8 cellular contexts compared by ENCODE assay signal in genomic region chr17:7833011-7833794, GRCh38. TPM values are rescaled to one million over a fixed set of nuclear protein-coding genes. Genes with fewer than 3 reads are reported as not detected.
DNase-seq lines count a peak whose midpoint lies in the region; ATAC-seq and TF ChIP-seq lines count a peak whose summit lies in the region.

No MANE protein-coding gene starts in this region.

- H3K4me3 ChIP-seq in HFF-Myc (replicated peaks; ENCODE audit: low read depth, low read length) (peak overlapping the region; percentile 83), hepatocyte (no peak overlapping the region), skeletal muscle satellite cell (ENCODE audit: low read length) (peak overlapping the region; percentile 86)

- H2AFZ ChIP-seq in hepatocyte, result peak overlapping the region; percentile 57

- H3K4me3 Mint-ChIP-seq in activated CD8-positive, alpha-beta T cell treated with anti-CD3 and anti-CD28 coated beads for 36 hours, result peak overlapping the region; percentile 83

- POLR2A ChIA-PET in activated CD8-positive, alpha-beta T cell treated with anti-CD3 and anti-CD28 coated beads for 36 hours (lab: Charles Lee), result interaction anchor here (0.5 to 7.2 kb wide), 8 partner anchors 15 to 533 kb away, joined by 3 to 74 read pairs (median 4); no protein-coding TSS in a partner anchor

- H3K27me3 Mint-ChIP-seq in activated CD8-positive, alpha-beta T cell treated with anti-CD3 and anti-CD28 coated beads for 36 hours, result no peaks in the 10 kb centered on the region

- no peaks in the 10 kb centered on the region for H3K9me2 ChIP-seq in hepatocyte (replicated peaks; ENCODE audit: insufficient read depth)

- no peak for ATAC-seq in activated CD8-positive, alpha-beta T cell treated with anti-CD3 and anti-CD28 coated beads for 36 hours
- no peak for ATAC-seq in GM18498 (IDR thresholded peaks at IDR 0.05; ENCODE audit: unreplicated experiment)

- H3K9me3 Mint-ChIP-seq in activated CD8-positive, alpha-beta T cell treated with anti-CD3 and anti-CD28 coated beads for 36 hours, result no peaks in the 10 kb centered on the region

- peaks cover 7% of the 10 kb centered on the region for H3K79me2 ChIP-seq in hepatocyte

- no peak for DNase-seq in HFF-Myc (ENCODE audit: extremely low read depth, low read depth)
- DNase-seq in activated CD8-positive, alpha-beta T cell treated with anti-CD3 and anti-CD28 coated beads for 36 hours, result no peak
- DNase-seq in hepatocyte (ENCODE audit: low spot score), result peak; percentile 3
- DNase-seq in SK-N-DZ (ENCODE audit: low spot score), result no peak
- DNase-seq in A172 (ENCODE audit: low spot score), result no peak
- no peak for DNase-seq in central memory CD4-positive, alpha-beta T cell

- H3K36me3 ChIP-seq in hepatocyte (replicated peaks; ENCODE audit: insufficient read depth, low read depth) (no peaks in the 10 kb centered on the region), skeletal muscle satellite cell (ENCODE audit: insufficient read depth, low read length) (no peaks in the 10 kb centered on the region)

- peak overlapping the region; percentile 93 for H3K4me2 ChIP-seq in hepatocyte
- H3K4me2 ChIP-seq in skeletal muscle satellite cell (ENCODE audit: low read length), result peak overlapping the region; percentile 99

- no peaks in the 10 kb centered on the region for H4K20me1 ChIP-seq in hepatocyte (ENCODE audit: insufficient read depth, poor library complexity, severe bottlenecking)

- H3K9ac ChIP-seq in skeletal muscle satellite cell (ENCODE audit: low read depth, low read length), result peak overlapping the region; percentile 20

- 60% methylated on average over 19 of the region's 19 CpGs for WGBS in hepatocyte (ENCODE audit: low lambda C conversion rate, missing lambda C conversion rate)

- CTCF ChIA-PET in activated CD8-positive, alpha-beta T cell treated with anti-CD3 and anti-CD28 coated beads for 36 hours (lab: Charles Lee), result interaction anchor here (0.8 to 6.2 kb wide), 11 partner anchors 9 to 240 kb away, joined by 3 to 50 read pairs (median 7); partner anchors contain the start of gene NAA38

- intact Hi-C loops in activated CD8-positive, alpha-beta T cell treated with anti-CD3 and anti-CD28 coated beads for 36 hours (cut with micrococcal nuclease), result no loop called here

- peak overlapping the region; percentile 28 for H3K27ac ChIP-seq in hepatocyte

- H3K27me3 ChIP-seq in hepatocyte (no peaks in the 10 kb centered on the region), skeletal muscle satellite cell (ENCODE audit: control insufficient read depth, insufficient read depth, low read length) (peaks cover 21% of the 10 kb centered on the region)

- H3K4me1 ChIP-seq in hepatocyte (ENCODE audit: insufficient read depth), result peaks cover 6% of the 10 kb centered on the region
- peaks cover 23% of the 10 kb centered on the region for H3K4me1 ChIP-seq in skeletal muscle satellite cell (ENCODE audit: control insufficient read depth, insufficient read depth, low read length)

- no peak for TF ChIP-seq CTCF in HFF-Myc (IDR thresholded peaks at IDR 0.05; ENCODE audit: low read depth, low read length, missing control alignments)
- TF ChIP-seq CTCF in activated CD8-positive, alpha-beta T cell treated with anti-CD3 and anti-CD28 coated beads for 36 hours (IDR thresholded peaks at IDR 0.05), result no peak
- no peak for TF ChIP-seq CTCF in hepatocyte (IDR thresholded peaks at IDR 0.05; ENCODE audit: poor library complexity)

- H3K36me3 Mint-ChIP-seq in activated CD8-positive, alpha-beta T cell treated with anti-CD3 and anti-CD28 coated beads for 36 hours (ENCODE audit: low read depth), result no peaks in the 10 kb centered on the region

- H3K4me1 Mint-ChIP-seq in activated CD8-positive, alpha-beta T cell treated with anti-CD3 and anti-CD28 coated beads for 36 hours (ENCODE audit: low read depth), result peaks cover 22% of the 10 kb centered on the region

- H3K27ac Mint-ChIP-seq in activated CD8-positive, alpha-beta T cell treated with anti-CD3 and anti-CD28 coated beads for 36 hours, result peak overlapping the region; percentile 62

- no peaks in the 10 kb centered on the region for H3K9me3 ChIP-seq in hepatocyte (ENCODE audit: low read depth)
- H3K9me3 ChIP-seq in skeletal muscle satellite cell (replicated peaks; ENCODE audit: low read length), result no peaks in the 10 kb centered on the region

RNA-seq across cellular contexts. Expression of gene KDM6B, which starts 0.8 kb away (rescaled TPM):
- total RNA-seq in activated CD8-positive, alpha-beta T cell treated with anti-CD3 and anti-CD28 coated beads for 36 hours, result 10 to 100 TPM; 49.2 to 53.8 TPM
- 3.3 and 5.9 TPM in 2 replicates for total RNA-seq in hepatocyte
- polyA plus RNA-seq in hepatocyte, result 10.2 and 11.3 TPM in 2 replicates
- total RNA-seq in skeletal muscle satellite cell (2012; rRNA removed), result 1.8 and 3.1 TPM in 2 replicates
- polyA plus RNA-seq in SK-N-DZ (2014; cell fraction: cytosol; rRNA removed), result 2.9 and 3.0 TPM in 2 replicates
- 2.8 and 15.8 TPM in 2 replicates for polyA plus RNA-seq in SK-N-DZ (2014; cell fraction: nucleus; rRNA removed)
- total RNA-seq in A172 (2014; rRNA removed; shearing (Covaris generic)), result 0.16 and 0.93 TPM in 2 replicates

RNA-seq across cellular contexts. Expression of gene TMEM88, which starts 21.7 kb away (rescaled TPM):
- total RNA-seq in activated CD8-positive, alpha-beta T cell treated with anti-CD3 and anti-CD28 coated beads for 36 hours, result 1 to 10 TPM; 2.4 to 2.9 TPM
- total RNA-seq in hepatocyte, result 59.6 and 73.3 TPM in 2 replicates
- 241 and 328 TPM in 2 replicates for polyA plus RNA-seq in hepatocyte
- 0.44 TPM in 1 of 2 replicates, not detected in the other for total RNA-seq in skeletal muscle satellite cell (2012; rRNA removed)
- 0.62 and 2.0 TPM in 2 replicates for polyA plus RNA-seq in SK-N-DZ (2014; cell fraction: cytosol; rRNA removed)
- polyA plus RNA-seq in SK-N-DZ (2014; cell fraction: nucleus; rRNA removed), result 3.2 and 4.5 TPM in 2 replicates
- total RNA-seq in A172 (2014; rRNA removed; shearing (Covaris generic)), result not detected in 2 replicates

RNA-seq across cellular contexts. Expression of gene NAA38, which starts 24.2 kb away (rescaled TPM):
- 10 to 100 TPM; 72.8 to 77.2 TPM for total RNA-seq in activated CD8-positive, alpha-beta T cell treated with anti-CD3 and anti-CD28 coated beads for 36 hours
- 49.2 and 66.0 TPM in 2 replicates for total RNA-seq in hepatocyte
- polyA plus RNA-seq in hepatocyte, result 147 and 154 TPM in 2 replicates
- total RNA-seq in skeletal muscle satellite cell (2012; rRNA removed), result 67.2 and 67.7 TPM in 2 replicates
- 80.9 and 97.9 TPM in 2 replicates for polyA plus RNA-seq in SK-N-DZ (2014; cell fraction: cytosol; rRNA removed)
- polyA plus RNA-seq in SK-N-DZ (2014; cell fraction: nucleus; rRNA removed), result 68.3 and 123 TPM in 2 replicates
- total RNA-seq in A172 (2014; rRNA removed; shearing (Covaris generic)), result 200 and 243 TPM in 2 replicates

RNA-seq across cellular contexts. Expression of gene CYB5D1, which starts 24.6 kb away (rescaled TPM):
- 10 to 100 TPM; 13.5 to 16.2 TPM for total RNA-seq in activated CD8-positive, alpha-beta T cell treated with anti-CD3 and anti-CD28 coated beads for 36 hours
- total RNA-seq in hepatocyte, result 9.1 and 14.1 TPM in 2 replicates
- polyA plus RNA-seq in hepatocyte, result 12.2 and 15.1 TPM in 2 replicates
- total RNA-seq in skeletal muscle satellite cell (2012; rRNA removed), result 12.2 and 12.9 TPM in 2 replicates
- polyA plus RNA-seq in SK-N-DZ (2014; cell fraction: cytosol; rRNA removed), result 7.8 and 9.6 TPM in 2 replicates
- polyA plus RNA-seq in SK-N-DZ (2014; cell fraction: nucleus; rRNA removed), result 7.2 and 7.6 TPM in 2 replicates
- 15.7 and 18.4 TPM in 2 replicates for total RNA-seq in A172 (2014; rRNA removed; shearing (Covaris generic))

RNA-seq across cellular contexts. Expression of gene CHD3, which starts 55.4 kb away (rescaled TPM):
- 100 to 1,000 TPM; 130 to 139 TPM for total RNA-seq in activated CD8-positive, alpha-beta T cell treated with anti-CD3 and anti-CD28 coated beads for 36 hours
- 65.6 and 75.3 TPM in 2 replicates for total RNA-seq in hepatocyte
- polyA plus RNA-seq in hepatocyte, result 41.2 and 49.4 TPM in 2 replicates
- total RNA-seq in skeletal muscle satellite cell (2012; rRNA removed), result 35.0 and 38.2 TPM in 2 replicates
- polyA plus RNA-seq in SK-N-DZ (2014; cell fraction: cytosol; rRNA removed), result 53.5 and 55.5 TPM in 2 replicates
- polyA plus RNA-seq in SK-N-DZ (2014; cell fraction: nucleus; rRNA removed), result 91.9 and 124 TPM in 2 replicates
- total RNA-seq in A172 (2014; rRNA removed; shearing (Covaris generic)), result 89.2 and 104 TPM in 2 replicates

Comparison
In these comparisons a context has a peak if more than half of its experiments do, and no peak if none do; other contexts are left out.
1. RNA of gene TMEM88, which starts 21.7 kb away (total RNA-seq): 59.6 to 73.3 TPM in hepatocyte; 2.4 to 2.9 TPM in activated CD8-positive, alpha-beta T cell treated with anti-CD3 and anti-CD28 coated beads for 36 hours and not detected in A172; every median in the first group is over 10 times any median in the second.